In genomic region chr20:884983-885952, GRCh38 we compare ENCODE assay signal across 1 cellular context.
A peak's percentile ranks its signal among the peaks of the same experiment; 100 is the strongest.
TF ChIP-seq lines count a peak whose summit lies in the region.

No MANE protein-coding gene starts in this region.

TF ChIP-seq in WTC11, 78 proteins besides CTCF, POLR2A, EP300 and RAD21 (continued from another document and continues in another):
- TF ChIP-seq STAT6 (CRISPR knock-in tag; conservative IDR thresholded peaks at IDR 0.05; ENCODE audit: low read depth) (no peak; the same call in 1 of the 2 replicates), MAX (CRISPR knock-in tag; IDR thresholded peaks at IDR 0.05) (peak; percentile 80), USF2 (CRISPR knock-in tag; IDR thresholded peaks at IDR 0.05) (peak; percentile 31), NFYB (CRISPR knock-in tag; conservative IDR thresholded peaks at IDR 0.05; ENCODE audit: low read depth) (no peak), ZNF416 (CRISPR knock-in tag; IDR thresholded peaks at IDR 0.05) (no peak), ATF2 (CRISPR knock-in tag; IDR thresholded peaks at IDR 0.05; ENCODE audit: borderline replicate concordance, low read depth) (no peak), ATF6 (CRISPR knock-in tag; IDR thresholded peaks at IDR 0.05) (no peak), HMGA2 (CRISPR knock-in tag; IDR thresholded peaks at IDR 0.05) (no peak), NFATC4 (CRISPR knock-in tag; IDR thresholded peaks at IDR 0.05) (no peak), FOXJ3 (CRISPR knock-in tag; IDR thresholded peaks at IDR 0.05; ENCODE audit: borderline replicate concordance) (no peak), HMGXB4 (CRISPR knock-in tag; IDR thresholded peaks at IDR 0.05) (peak; percentile 96), GTF2I (CRISPR knock-in tag; conservative IDR thresholded peaks at IDR 0.05) (no peak), OVOL2 (CRISPR knock-in tag; IDR thresholded peaks at IDR 0.05; ENCODE audit: borderline replicate concordance) (no peak), PRDM15 (CRISPR knock-in tag; IDR thresholded peaks at IDR 0.05) (no peak), FOXP1 (CRISPR knock-in tag; IDR thresholded peaks at IDR 0.05; ENCODE audit: borderline replicate concordance) (peak; percentile 58; the same call in 1 of the 2 replicates), ZNF671 (CRISPR knock-in tag; IDR thresholded peaks at IDR 0.05) (no peak), ZNF317 (CRISPR knock-in tag; IDR thresholded peaks at IDR 0.05; ENCODE audit: borderline replicate concordance, low read depth) (no peak), CREM (CRISPR knock-in tag; IDR thresholded peaks at IDR 0.05) (no peak; the same call in 1 of the 2 replicates), ZNF219 (CRISPR knock-in tag; IDR thresholded peaks at IDR 0.05; ENCODE audit: borderline replicate concordance) (no peak), NR2C2 (CRISPR knock-in tag; IDR thresholded peaks at IDR 0.05) (no peak; the same call in 1 of the 2 replicates), ZNF423 (CRISPR knock-in tag; IDR thresholded peaks at IDR 0.05) (0 out of 2 replicates have a peak, but pooled peaks have one; percentile 14), TEAD4 (CRISPR knock-in tag; IDR thresholded peaks at IDR 0.05) (no peak), JAZF1 (CRISPR knock-in tag; IDR thresholded peaks at IDR 0.05) (no peak), TP53 (CRISPR knock-in tag; IDR thresholded peaks at IDR 0.05) (peak; percentile 86), SP1 (CRISPR knock-in tag; conservative IDR thresholded peaks at IDR 0.05) (no peak), MYBL2 (CRISPR knock-in tag; IDR thresholded peaks at IDR 0.05) (no peak), ZNF263 (CRISPR knock-in tag; IDR thresholded peaks at IDR 0.05; ENCODE audit: low read depth) (no peak), FOXP4 (CRISPR knock-in tag; IDR thresholded peaks at IDR 0.05) (no peak), ESRRA (CRISPR knock-in tag; IDR thresholded peaks at IDR 0.05; ENCODE audit: borderline replicate concordance) (0 out of 2 replicates have a peak, but pooled peaks have one; percentile 11)
- TF ChIP-seq, protein P1, sequence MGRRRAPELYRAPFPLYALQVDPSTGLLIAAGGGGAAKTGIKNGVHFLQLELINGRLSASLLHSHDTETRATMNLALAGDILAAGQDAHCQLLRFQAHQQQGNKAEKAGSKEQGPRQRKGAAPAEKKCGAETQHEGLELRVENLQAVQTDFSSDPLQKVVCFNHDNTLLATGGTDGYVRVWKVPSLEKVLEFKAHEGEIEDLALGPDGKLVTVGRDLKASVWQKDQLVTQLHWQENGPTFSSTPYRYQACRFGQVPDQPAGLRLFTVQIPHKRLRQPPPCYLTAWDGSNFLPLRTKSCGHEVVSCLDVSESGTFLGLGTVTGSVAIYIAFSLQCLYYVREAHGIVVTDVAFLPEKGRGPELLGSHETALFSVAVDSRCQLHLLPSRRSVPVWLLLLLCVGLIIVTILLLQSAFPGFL (CRISPR knock-in tag; IDR thresholded peaks at IDR 0.05; ENCODE audit: borderline replicate concordance), result no peak
- TF ChIP-seq, protein P2, sequence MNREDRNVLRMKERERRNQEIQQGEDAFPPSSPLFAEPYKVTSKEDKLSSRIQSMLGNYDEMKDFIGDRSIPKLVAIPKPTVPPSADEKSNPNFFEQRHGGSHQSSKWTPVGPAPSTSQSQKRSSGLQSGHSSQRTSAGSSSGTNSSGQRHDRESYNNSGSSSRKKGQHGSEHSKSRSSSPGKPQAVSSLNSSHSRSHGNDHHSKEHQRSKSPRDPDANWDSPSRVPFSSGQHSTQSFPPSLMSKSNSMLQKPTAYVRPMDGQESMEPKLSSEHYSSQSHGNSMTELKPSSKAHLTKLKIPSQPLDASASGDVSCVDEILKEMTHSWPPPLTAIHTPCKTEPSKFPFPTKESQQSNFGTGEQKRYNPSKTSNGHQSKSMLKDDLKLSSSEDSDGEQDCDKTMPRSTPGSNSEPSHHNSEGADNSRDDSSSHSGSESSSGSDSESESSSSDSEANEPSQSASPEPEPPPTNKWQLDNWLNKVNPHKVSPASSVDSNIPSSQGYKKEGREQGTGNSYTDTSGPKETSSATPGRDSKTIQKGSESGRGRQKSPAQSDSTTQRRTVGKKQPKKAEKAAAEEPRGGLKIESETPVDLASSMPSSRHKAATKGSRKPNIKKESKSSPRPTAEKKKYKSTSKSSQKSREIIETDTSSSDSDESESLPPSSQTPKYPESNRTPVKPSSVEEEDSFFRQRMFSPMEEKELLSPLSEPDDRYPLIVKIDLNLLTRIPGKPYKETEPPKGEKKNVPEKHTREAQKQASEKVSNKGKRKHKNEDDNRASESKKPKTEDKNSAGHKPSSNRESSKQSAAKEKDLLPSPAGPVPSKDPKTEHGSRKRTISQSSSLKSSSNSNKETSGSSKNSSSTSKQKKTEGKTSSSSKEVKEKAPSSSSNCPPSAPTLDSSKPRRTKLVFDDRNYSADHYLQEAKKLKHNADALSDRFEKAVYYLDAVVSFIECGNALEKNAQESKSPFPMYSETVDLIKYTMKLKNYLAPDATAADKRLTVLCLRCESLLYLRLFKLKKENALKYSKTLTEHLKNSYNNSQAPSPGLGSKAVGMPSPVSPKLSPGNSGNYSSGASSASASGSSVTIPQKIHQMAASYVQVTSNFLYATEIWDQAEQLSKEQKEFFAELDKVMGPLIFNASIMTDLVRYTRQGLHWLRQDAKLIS (CRISPR knock-in tag; IDR thresholded peaks at IDR 0.05; ENCODE audit: borderline replicate concordance), result no peak
- TF ChIP-seq, protein P3, sequence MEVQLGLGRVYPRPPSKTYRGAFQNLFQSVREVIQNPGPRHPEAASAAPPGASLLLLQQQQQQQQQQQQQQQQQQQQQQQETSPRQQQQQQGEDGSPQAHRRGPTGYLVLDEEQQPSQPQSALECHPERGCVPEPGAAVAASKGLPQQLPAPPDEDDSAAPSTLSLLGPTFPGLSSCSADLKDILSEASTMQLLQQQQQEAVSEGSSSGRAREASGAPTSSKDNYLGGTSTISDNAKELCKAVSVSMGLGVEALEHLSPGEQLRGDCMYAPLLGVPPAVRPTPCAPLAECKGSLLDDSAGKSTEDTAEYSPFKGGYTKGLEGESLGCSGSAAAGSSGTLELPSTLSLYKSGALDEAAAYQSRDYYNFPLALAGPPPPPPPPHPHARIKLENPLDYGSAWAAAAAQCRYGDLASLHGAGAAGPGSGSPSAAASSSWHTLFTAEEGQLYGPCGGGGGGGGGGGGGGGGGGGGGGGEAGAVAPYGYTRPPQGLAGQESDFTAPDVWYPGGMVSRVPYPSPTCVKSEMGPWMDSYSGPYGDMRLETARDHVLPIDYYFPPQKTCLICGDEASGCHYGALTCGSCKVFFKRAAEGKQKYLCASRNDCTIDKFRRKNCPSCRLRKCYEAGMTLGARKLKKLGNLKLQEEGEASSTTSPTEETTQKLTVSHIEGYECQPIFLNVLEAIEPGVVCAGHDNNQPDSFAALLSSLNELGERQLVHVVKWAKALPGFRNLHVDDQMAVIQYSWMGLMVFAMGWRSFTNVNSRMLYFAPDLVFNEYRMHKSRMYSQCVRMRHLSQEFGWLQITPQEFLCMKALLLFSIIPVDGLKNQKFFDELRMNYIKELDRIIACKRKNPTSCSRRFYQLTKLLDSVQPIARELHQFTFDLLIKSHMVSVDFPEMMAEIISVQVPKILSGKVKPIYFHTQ (CRISPR knock-in tag; IDR thresholded peaks at IDR 0.05), result no peak
